ENCODE assay signal across 22 cellular contexts in the genomic region with DNA sequence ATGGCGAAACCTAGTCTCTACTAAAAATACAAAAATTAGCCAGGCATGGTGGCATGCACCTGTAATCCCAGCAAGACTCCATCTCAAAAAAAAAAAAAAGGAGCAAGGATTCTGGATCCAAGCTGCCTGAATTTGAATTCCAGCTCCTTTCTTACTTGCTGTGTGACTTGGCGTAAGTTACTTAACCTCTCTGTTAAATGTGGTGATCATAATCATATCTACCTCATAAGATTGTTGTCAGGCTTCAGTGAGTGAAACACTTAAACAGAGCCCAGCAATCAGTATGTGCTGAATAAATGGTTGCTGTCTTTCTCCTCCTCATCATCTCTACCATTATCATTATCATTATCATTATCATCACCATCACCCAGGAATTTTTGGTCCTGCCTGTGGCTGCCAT. TPM values are rescaled to one million over a fixed set of nuclear protein-coding genes. Genes with fewer than 3 reads are reported as not detected.
"Had no signal": no experiment of that assay in that cellular context is flagged by ENCODE, and none has a peak within 500 bp of the region (broad histone marks: within the 10 kb centered on the region; RNA-seq: fewer than 3 reads in every experiment).

No MANE protein-coding gene starts in this region.

- H3K4me2 ChIP-seq: hepatocyte had no signal

- H2AFZ ChIP-seq: hepatocyte had no signal

- H3K27ac ChIP-seq: epithelial cell of prostate, esophagus muscularis mucosa, gastroesophageal sphincter, hepatocyte, sigmoid colon, stomach, thoracic aorta, transverse colon had no signal

- H3K79me2 ChIP-seq: hepatocyte had no signal

- ATAC-seq: effector memory CD8-positive, alpha-beta T cell; left colon; naive thymus-derived CD4-positive, alpha-beta T cell had no signal

- H3K4me3 ChIP-seq: esophagus muscularis mucosa, gastroesophageal sphincter, hepatocyte, sigmoid colon, stomach, thoracic aorta, transverse colon had no signal

- H3K36me3 ChIP-seq: gastroesophageal sphincter, sigmoid colon, stomach, thoracic aorta, transverse colon had no signal

- H3K27me3 ChIP-seq: esophagus muscularis mucosa, gastroesophageal sphincter, hepatocyte, sigmoid colon, stomach, transverse colon had no signal

- DNase-seq: cerebellar nuclear complex; effector memory CD8-positive, alpha-beta T cell; glutamatergic neuron; left colon; mammary epithelial cell; naive thymus-derived CD4-positive, alpha-beta T cell; nephron progenitor cell; sigmoid colon; small intestine; stimulated activated CD4-positive, alpha-beta T cell treated with anti-CD3 and anti-CD28 coated beads, Interleukin-12 subunit alpha, Interleukin-12 subunit beta, amount 100 ng/mL, for 4 hours; stimulated activated naive CD4-positive, alpha-beta T cell; stomach; substantia nigra; transverse colon had no signal

- H3K9me3 ChIP-seq: esophagus muscularis mucosa, gastroesophageal sphincter, sigmoid colon, stomach, thoracic aorta, transverse colon had no signal

RNA-seq across cellular contexts. Expression of gene MB, which starts 2.7 kb away (rescaled TPM):
- total RNA-seq: fibroblast of villous mesenchyme, hepatocyte, kidney, mammary epithelial cell, mononuclear cell, thoracic aorta had no signal
- polyA plus RNA-seq: mammary epithelial cell; naive thymus-derived CD4-positive, alpha-beta T cell had no signal
